8 cellular contexts compared by ENCODE assay signal in the genomic region with DNA sequence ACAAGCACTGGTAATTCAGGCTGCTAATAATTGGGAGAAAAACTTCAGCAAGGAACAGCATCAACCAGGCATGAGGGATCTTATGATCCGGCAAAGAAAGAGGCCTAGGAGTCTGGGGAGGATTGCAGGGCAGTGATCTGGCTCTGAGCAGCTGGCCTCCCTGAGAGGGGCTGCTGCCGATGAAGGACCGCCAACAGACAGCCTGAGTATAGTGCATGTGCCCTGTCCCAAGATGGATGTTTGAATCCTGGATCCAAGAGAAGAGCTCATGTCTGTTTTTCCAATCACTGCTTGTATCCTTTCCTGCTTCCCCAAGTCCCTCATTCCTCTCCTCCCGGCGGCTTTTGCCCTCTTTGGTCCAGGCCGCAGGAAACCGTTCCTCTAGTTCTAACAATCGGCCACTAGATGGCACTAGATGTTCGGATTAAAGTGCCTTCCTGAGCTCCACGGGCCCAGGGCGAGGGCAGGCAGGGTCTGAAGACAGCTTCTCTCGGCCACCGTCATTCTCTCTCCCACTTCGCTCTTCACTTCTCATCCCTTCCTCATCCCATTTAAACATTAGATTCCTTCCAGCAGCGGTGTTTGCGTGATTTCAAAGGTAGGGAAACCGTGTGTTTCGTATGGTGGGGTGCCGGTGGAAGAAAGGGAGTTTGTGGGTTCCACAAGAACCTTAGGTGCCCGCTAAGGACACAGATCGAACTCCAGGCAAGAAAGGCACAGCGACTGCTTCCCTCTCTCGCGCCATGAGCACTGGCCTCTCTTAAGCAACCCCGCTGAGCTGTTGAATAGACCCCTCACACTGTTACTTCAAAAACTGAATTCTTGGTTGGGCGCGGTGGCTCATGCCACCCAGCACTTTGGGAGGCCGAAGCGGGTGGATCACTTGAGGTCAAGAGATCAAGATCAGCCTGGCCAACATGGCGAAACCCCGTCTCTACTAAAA.
DNase-seq lines count a peak whose midpoint lies in the region; ATAC-seq and TF ChIP-seq lines count a peak whose summit lies in the region.

No MANE protein-coding gene starts in this region.

- DNase-seq in DMS53 treated with DMSO at 0.1 percent for 48 hours (lab: John Stamatoyannopoulos, UW; ENCODE audit: unreplicated experiment): peak; percentile 98
- peak; percentile 91 for DNase-seq in HT-29 (ENCODE audit: low spot score)
- DNase-seq in NOMO-1 treated with DMSO at 0.1 percent for 48 hours (lab: John Stamatoyannopoulos, UW; ENCODE audit: unreplicated experiment): peak; percentile 60
- DNase-seq in activated T-cell treated with anti-CD3 and anti-CD28 coated beads for 4 hours: peak; percentile 17
- peak; percentile 36 to 81 for DNase-seq in foreskin fibroblast
- DNase-seq in nucleus accumbens (lab: John Stamatoyannopoulos, UW): peak in 43 of 56 donors; percentile 1 to 75 (median 37)
- peak; percentile 71 for DNase-seq in upper lobe of right lung

- H3K4me3 ChIP-seq in foreskin fibroblast (ENCODE audit: low read depth in 1 of 2, low read length in 2 of 2) (no peak overlapping the region), upper lobe of right lung (no peak overlapping the region)

- no peaks in the 10 kb centered on the region for H3K27me3 ChIP-seq in upper lobe of right lung

- no peaks in the 10 kb centered on the region for H3K36me3 ChIP-seq in upper lobe of right lung

- H3K4me1 ChIP-seq in upper lobe of right lung: no peaks in the 10 kb centered on the region

- intact Hi-C loops in upper lobe of right lung (cut with DNase I): no loop called here

- no peaks in the 10 kb centered on the region for H3K9me3 ChIP-seq in upper lobe of right lung

- ATAC-seq in GM21390 (IDR thresholded peaks at IDR 0.05; ENCODE audit: unreplicated experiment): peak; percentile 97
- peak; percentile 97 for ATAC-seq in upper lobe of right lung

- TF ChIP-seq CTCF in foreskin fibroblast (IDR thresholded peaks at IDR 0.05; ENCODE audit: low read depth, low read length) (peak; percentile 61), upper lobe of right lung (IDR thresholded peaks at IDR 0.05) (peak; percentile 75)

- H3K27ac ChIP-seq in upper lobe of right lung: no peak overlapping the region

Comparison
In these comparisons a context has a peak if more than half of its experiments do, and no peak if none do; other contexts are left out.
1. DNase-seq: peak in every context shown above with its lines; median percentile 98 in DMS53 treated with DMSO at 0.1 percent for 48 hours; 91 in HT-29; 71 in upper lobe of right lung; 60 in NOMO-1 treated with DMSO at 0.1 percent for 48 hours; 58 in foreskin fibroblast; 37 in nucleus accumbens; 17 in activated T-cell treated with anti-CD3 and anti-CD28 coated beads for 4 hours.